ENCODE assay signal across 1 cellular context in the genomic region with DNA sequence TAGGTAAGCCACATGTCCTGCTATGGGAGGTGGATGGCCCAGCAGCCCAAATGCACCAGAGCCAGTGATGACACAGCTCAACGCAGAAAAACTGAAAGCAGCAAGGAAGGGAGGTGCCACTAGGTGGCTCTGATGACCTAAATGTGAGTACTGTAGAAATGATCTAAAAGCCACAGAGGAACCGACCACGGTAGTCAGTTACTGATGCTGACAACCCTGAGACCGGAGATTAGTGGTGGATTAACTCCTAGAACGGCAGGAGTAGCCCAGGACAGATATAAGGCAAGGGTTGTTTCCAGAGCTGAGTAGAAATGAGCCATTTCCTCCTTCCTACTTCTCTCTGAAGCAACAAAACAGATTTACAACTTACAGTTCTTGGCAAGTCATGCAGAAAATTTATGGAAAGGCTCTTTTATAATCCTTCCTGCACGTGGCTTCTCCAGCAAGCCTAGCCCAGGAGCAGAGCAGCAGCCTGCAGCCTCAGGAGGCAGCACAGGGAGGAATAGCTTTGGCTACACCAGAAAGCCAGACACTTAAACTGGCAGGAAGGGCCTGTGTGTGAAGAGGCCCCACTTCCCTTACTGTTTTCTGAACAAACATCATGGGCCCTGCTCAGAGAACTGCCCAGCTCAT.
TF ChIP-seq lines count a peak whose summit lies in the region.

No MANE protein-coding gene starts in this region.

TF ChIP-seq in K562, 482 proteins besides CTCF, POLR2A, EP300 and RAD21 (continued from another document and continues in another):
- TF ChIP-seq, protein P1, sequence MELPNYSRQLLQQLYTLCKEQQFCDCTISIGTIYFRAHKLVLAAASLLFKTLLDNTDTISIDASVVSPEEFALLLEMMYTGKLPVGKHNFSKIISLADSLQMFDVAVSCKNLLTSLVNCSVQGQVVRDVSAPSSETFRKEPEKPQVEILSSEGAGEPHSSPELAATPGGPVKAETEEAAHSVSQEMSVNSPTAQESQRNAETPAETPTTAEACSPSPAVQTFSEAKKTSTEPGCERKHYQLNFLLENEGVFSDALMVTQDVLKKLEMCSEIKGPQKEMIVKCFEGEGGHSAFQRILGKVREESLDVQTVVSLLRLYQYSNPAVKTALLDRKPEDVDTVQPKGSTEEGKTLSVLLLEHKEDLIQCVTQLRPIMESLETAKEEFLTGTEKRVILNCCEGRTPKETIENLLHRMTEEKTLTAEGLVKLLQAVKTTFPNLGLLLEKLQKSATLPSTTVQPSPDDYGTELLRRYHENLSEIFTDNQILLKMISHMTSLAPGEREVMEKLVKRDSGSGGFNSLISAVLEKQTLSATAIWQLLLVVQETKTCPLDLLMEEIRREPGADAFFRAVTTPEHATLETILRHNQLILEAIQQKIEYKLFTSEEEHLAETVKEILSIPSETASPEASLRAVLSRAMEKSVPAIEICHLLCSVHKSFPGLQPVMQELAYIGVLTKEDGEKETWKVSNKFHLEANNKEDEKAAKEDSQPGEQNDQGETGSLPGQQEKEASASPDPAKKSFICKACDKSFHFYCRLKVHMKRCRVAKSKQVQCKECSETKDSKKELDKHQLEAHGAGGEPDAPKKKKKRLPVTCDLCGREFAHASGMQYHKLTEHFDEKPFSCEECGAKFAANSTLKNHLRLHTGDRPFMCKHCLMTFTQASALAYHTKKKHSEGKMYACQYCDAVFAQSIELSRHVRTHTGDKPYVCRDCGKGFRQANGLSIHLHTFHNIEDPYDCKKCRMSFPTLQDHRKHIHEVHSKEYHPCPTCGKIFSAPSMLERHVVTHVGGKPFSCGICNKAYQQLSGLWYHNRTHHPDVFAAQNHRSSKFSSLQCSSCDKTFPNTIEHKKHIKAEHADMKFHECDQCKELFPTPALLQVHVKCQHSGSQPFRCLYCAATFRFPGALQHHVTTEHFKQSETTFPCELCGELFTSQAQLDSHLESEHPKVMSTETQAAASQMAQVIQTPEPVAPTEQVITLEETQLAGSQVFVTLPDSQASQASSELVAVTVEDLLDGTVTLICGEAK (IDR thresholded peaks at IDR 0.05): no peak
- TF ChIP-seq, protein P1 (CRISPR knock-in tag; IDR thresholded peaks at IDR 0.05): no peak
- TF ChIP-seq ZNF174 (CRISPR knock-in tag; IDR thresholded peaks at IDR 0.05) (no peak), PURB (CRISPR knock-in tag; IDR thresholded peaks at IDR 0.05; ENCODE audit: low read depth) (no peak), BRCA1 (IDR thresholded peaks at IDR 0.05) (no peak), BRCA1 (CRISPR knock-in tag; IDR thresholded peaks at IDR 0.05) (no peak), C11orf30 (IDR thresholded peaks at IDR 0.05; ENCODE audit: low read depth) (peak; percentile 73), ETV1 (tag; conservative IDR thresholded peaks at IDR 0.05; ENCODE audit: low read depth) (no peak), CBX1 (IDR thresholded peaks at IDR 0.05; ENCODE audit: low read depth) (no peak), FOXJ2 (tag; IDR thresholded peaks at IDR 0.05) (no peak), ZNF232 (CRISPR knock-in tag; IDR thresholded peaks at IDR 0.05) (no peak), NFYB (IDR thresholded peaks at IDR 0.05; ENCODE audit: extremely low read depth, insufficient read length) (no peak), IRF2 (CRISPR knock-in tag; IDR thresholded peaks at IDR 0.05) (no peak), STAG1 (CRISPR knock-in tag; IDR thresholded peaks at IDR 0.05; ENCODE audit: borderline replicate concordance) (peak; percentile 92), ZNF695 (CRISPR knock-in tag; IDR thresholded peaks at IDR 0.05) (no peak), HDAC3 (IDR thresholded peaks at IDR 0.05; ENCODE audit: borderline replicate concordance, partially characterized antibody) (no peak), MXI1 (IDR thresholded peaks at IDR 0.05; ENCODE audit: low read depth, low read length) (no peak), NBN (IDR thresholded peaks at IDR 0.05; ENCODE audit: low read depth) (no peak), ZNF76 (CRISPR knock-in tag; IDR thresholded peaks at IDR 0.05; ENCODE audit: borderline replicate concordance) (no peak), OTX1 (CRISPR knock-in tag; IDR thresholded peaks at IDR 0.05) (no peak), HMG20A (CRISPR knock-in tag; conservative IDR thresholded peaks at IDR 0.05) (no peak), PTBP1 (IDR thresholded peaks at IDR 0.05; ENCODE audit: low read depth, low read length) (no peak), JUND (IDR thresholded peaks at IDR 0.05; ENCODE audit: borderline replicate concordance, low read depth, low read length) (peak; percentile 53), JUND (tag; IDR thresholded peaks at IDR 0.05; ENCODE audit: borderline replicate concordance, low read depth, low read length) (peak; percentile 37; the same call in 1 of the 3 replicates), BRD4 (IDR thresholded peaks at IDR 0.05) (no peak), XRCC5 (IDR thresholded peaks at IDR 0.05; ENCODE audit: low read depth, low read length) (no peak), RCOR1 (IDR thresholded peaks at IDR 0.05; ENCODE audit: borderline replicate concordance in 1 of 2, low read depth in 2 of 2, low read length in 2 of 2) (no peak), TCF3 (CRISPR knock-in tag; IDR thresholded peaks at IDR 0.05) (no peak), ZBTB8A (IDR thresholded peaks at IDR 0.05; ENCODE audit: partially characterized antibody) (no peak), FOSL1 (tag; conservative IDR thresholded peaks at IDR 0.05) (no peak; the same call in 1 of the 2 replicates), YBX1 (IDR thresholded peaks at IDR 0.05) (no peak), RBM17 (IDR thresholded peaks at IDR 0.05; ENCODE audit: borderline replicate concordance, low read depth, low read length) (no peak), ZNF79 (CRISPR knock-in tag; IDR thresholded peaks at IDR 0.05; ENCODE audit: low read depth) (no peak), ZNF165 (CRISPR knock-in tag; IDR thresholded peaks at IDR 0.05; ENCODE audit: borderline replicate concordance) (no peak), ZNF224 (CRISPR knock-in tag; IDR thresholded peaks at IDR 0.05) (no peak), ZC3H11A (IDR thresholded peaks at IDR 0.05; ENCODE audit: low read depth, low read length) (no peak), CSDE1 (IDR thresholded peaks at IDR 0.05) (no peak), GTF2F1 (IDR thresholded peaks at IDR 0.05; ENCODE audit: low read depth, low read length) (no peak), PCBP1 (IDR thresholded peaks at IDR 0.05; ENCODE audit: low read depth, low read length, poor library complexity, severe bottlenecking) (no peak), NCOA2 (IDR thresholded peaks at IDR 0.05; ENCODE audit: partially characterized antibody in 2 of 2) (no peak), SIX5 (IDR thresholded peaks at IDR 0.05; ENCODE audit: borderline replicate concordance in 1 of 2, insufficient read depth in 1 of 2, low read depth in 1 of 2, low read length in 2 of 2) (no peak), FOXA1 (IDR thresholded peaks at IDR 0.05; ENCODE audit: borderline replicate concordance) (no peak), ZNF644 (tag; IDR thresholded peaks at IDR 0.05; ENCODE audit: low read depth) (no peak), ZFP1 (CRISPR knock-in tag; IDR thresholded peaks at IDR 0.05) (no peak), TEAD2 (tag; IDR thresholded peaks at IDR 0.05) (no peak), CTBP1 (IDR thresholded peaks at IDR 0.05; ENCODE audit: borderline replicate concordance) (peak; percentile 57; the same call in 1 of the 2 replicates), ARID2 (IDR thresholded peaks at IDR 0.05) (no peak), RB1 (IDR thresholded peaks at IDR 0.05; ENCODE audit: low read depth) (peak; percentile 55; the same call in 1 of the 2 replicates), PTTG1 (tag; IDR thresholded peaks at IDR 0.05; ENCODE audit: low read depth) (no peak), HNRNPUL1 (IDR thresholded peaks at IDR 0.05; ENCODE audit: low read length) (no peak), EGR1 (conservative IDR thresholded peaks at IDR 0.05) (no peak), TBL1XR1 (IDR thresholded peaks at IDR 0.05; ENCODE audit: low read length in 2 of 2) (no peak)
- TF ChIP-seq, protein P2, sequence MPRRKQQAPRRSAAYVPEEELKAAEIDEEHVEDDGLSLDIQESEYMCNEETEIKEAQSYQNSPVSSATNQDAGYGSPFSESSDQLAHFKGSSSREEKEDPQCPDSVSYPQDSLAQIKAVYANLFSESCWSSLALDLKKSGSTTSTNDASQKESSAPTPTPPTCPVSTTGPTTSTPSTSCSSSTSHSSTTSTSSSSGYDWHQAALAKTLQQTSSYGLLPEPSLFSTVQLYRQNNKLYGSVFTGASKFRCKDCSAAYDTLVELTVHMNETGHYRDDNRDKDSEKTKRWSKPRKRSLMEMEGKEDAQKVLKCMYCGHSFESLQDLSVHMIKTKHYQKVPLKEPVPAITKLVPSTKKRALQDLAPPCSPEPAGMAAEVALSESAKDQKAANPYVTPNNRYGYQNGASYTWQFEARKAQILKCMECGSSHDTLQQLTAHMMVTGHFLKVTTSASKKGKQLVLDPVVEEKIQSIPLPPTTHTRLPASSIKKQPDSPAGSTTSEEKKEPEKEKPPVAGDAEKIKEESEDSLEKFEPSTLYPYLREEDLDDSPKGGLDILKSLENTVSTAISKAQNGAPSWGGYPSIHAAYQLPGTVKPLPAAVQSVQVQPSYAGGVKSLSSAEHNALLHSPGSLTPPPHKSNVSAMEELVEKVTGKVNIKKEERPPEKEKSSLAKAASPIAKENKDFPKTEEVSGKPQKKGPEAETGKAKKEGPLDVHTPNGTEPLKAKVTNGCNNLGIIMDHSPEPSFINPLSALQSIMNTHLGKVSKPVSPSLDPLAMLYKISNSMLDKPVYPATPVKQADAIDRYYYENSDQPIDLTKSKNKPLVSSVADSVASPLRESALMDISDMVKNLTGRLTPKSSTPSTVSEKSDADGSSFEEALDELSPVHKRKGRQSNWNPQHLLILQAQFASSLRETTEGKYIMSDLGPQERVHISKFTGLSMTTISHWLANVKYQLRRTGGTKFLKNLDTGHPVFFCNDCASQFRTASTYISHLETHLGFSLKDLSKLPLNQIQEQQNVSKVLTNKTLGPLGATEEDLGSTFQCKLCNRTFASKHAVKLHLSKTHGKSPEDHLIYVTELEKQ (CRISPR knock-in tag; IDR thresholded peaks at IDR 0.05): no peak
- TF ChIP-seq, protein P3, sequence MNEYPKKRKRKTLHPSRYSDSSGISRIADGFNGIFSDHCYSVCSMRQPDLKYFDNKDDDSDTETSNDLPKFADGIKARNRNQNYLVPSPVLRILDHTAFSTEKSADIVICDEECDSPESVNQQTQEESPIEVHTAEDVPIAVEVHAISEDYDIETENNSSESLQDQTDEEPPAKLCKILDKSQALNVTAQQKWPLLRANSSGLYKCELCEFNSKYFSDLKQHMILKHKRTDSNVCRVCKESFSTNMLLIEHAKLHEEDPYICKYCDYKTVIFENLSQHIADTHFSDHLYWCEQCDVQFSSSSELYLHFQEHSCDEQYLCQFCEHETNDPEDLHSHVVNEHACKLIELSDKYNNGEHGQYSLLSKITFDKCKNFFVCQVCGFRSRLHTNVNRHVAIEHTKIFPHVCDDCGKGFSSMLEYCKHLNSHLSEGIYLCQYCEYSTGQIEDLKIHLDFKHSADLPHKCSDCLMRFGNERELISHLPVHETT (CRISPR knock-in tag; conservative IDR thresholded peaks at IDR 0.05 in 1 of 2, IDR thresholded peaks at IDR 0.05 in 1 of 2): no peak
- TF ChIP-seq, protein P4, sequence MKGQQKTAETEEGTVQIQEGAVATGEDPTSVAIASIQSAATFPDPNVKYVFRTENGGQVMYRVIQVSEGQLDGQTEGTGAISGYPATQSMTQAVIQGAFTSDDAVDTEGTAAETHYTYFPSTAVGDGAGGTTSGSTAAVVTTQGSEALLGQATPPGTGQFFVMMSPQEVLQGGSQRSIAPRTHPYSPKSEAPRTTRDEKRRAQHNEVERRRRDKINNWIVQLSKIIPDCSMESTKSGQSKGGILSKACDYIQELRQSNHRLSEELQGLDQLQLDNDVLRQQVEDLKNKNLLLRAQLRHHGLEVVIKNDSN (CRISPR knock-in tag; IDR thresholded peaks at IDR 0.05): 0 out of 2 replicates have a peak, but pooled peaks have one; percentile 10
